Comparison of ENCODE assay signal across 18 cellular contexts in genomic region chr4:625631-626031, GRCh38. TPM values are rescaled to one million over a fixed set of nuclear protein-coding genes. Genes with fewer than 3 reads are reported as not detected.
"Had no signal": no experiment of that assay in that cellular context is flagged by ENCODE, and none has a peak within 500 bp of the region (broad histone marks: within the 10 kb centered on the region; RNA-seq: fewer than 3 reads in every experiment).

No MANE protein-coding gene starts in this region.

- H3K4me1 ChIP-seq: prostate gland had no signal

- H3K27ac Mint-ChIP-seq: activated T-helper 1 cell treated with anti-CD3 and anti-CD28 coated beads, Interleukin-12 subunit alpha, Interleukin-12 subunit beta, Interleukin-2, Interleukin-4 antibody, amounts not matched to agents 30 ng/mL and 10 ng/mL and 1 ng/mL, durations not matched to agents 14 hours and 24 hours and 36 hours; naive thymus-derived CD8-positive, alpha-beta T cell; T-helper 2 cell treated with Interferon-gamma antibody and Interleukin-4, amounts not matched to agents 5 μg/mL and 100 μg/mL, for 36 hours; type B pancreatic cell had no signal

- H3K27ac ChIP-seq: prostate gland, skin epidermis had no signal

- DNase-seq: activated CD4-positive, alpha-beta T cell treated with anti-CD3 and anti-CD28 coated beads, Interleukin-2, amount 50 U/mL, for 1 hour; activated naive CD4-positive, alpha-beta T cell treated with Interleukin-2 at 50 U/mL for 16 hours; anterior cingulate cortex; naive thymus-derived CD8-positive, alpha-beta T cell; occipital lobe; right cardiac atrium; stimulated activated CD4-positive, alpha-beta T cell treated with anti-CD3 and anti-CD28 coated beads, Interleukin-4, amount 100 ng/mL, for 24 hours; stimulated activated naive CD4-positive, alpha-beta T cell; substantia nigra had no signal

- ATAC-seq: naive thymus-derived CD8-positive, alpha-beta T cell; right cardiac atrium had no signal

- H3K4me3 Mint-ChIP-seq: activated T-helper 1 cell treated with anti-CD3 and anti-CD28 coated beads, Interleukin-12 subunit alpha, Interleukin-12 subunit beta, Interleukin-2, Interleukin-4 antibody, amounts not matched to agents 30 ng/mL and 10 ng/mL and 1 ng/mL, durations not matched to agents 14 hours and 24 hours and 36 hours; naive thymus-derived CD8-positive, alpha-beta T cell; T-helper 2 cell treated with Interferon-gamma antibody and Interleukin-4, amounts not matched to agents 5 μg/mL and 100 μg/mL, for 36 hours; type B pancreatic cell had no signal

- H3K9me3 Mint-ChIP-seq: activated T-helper 1 cell treated with anti-CD3 and anti-CD28 coated beads, Interleukin-12 subunit alpha, Interleukin-12 subunit beta, Interleukin-2, Interleukin-4 antibody, amounts not matched to agents 30 ng/mL and 10 ng/mL and 1 ng/mL, durations not matched to agents 14 hours and 24 hours and 36 hours; T-helper 2 cell treated with Interferon-gamma antibody and Interleukin-4, amounts not matched to agents 5 μg/mL and 100 μg/mL, for 36 hours; type B pancreatic cell had no signal

- H3K4me3 ChIP-seq: prostate gland, skin epidermis had no signal

- H3K9me3 ChIP-seq: prostate gland had no signal

- H3K36me3 Mint-ChIP-seq: naive thymus-derived CD8-positive, alpha-beta T cell; type B pancreatic cell had no signal

- H3K36me3 ChIP-seq: prostate gland had no signal

RNA-seq across cellular contexts. Expression of gene TMEM271, which starts 49.5 kb away (rescaled TPM):
- total RNA-seq: activated CD8-positive, alpha-beta memory T cell treated with anti-CD3 and anti-CD28 coated beads for 36 hours; activated T-helper 1 cell treated with anti-CD3 and anti-CD28 coated beads, Interleukin-12 subunit alpha, Interleukin-12 subunit beta, Interleukin-2, Interleukin-4 antibody, amounts not matched to agents 30 ng/mL and 10 ng/mL and 1 ng/mL, durations not matched to agents 14 hours and 24 hours and 36 hours; dermis microvascular lymphatic vessel endothelial cell; esophagus mucosa; mucosa of gallbladder; naive thymus-derived CD8-positive, alpha-beta T cell; right cardiac atrium had no signal
- polyA plus RNA-seq: naive thymus-derived CD8-positive, alpha-beta T cell; right cardiac atrium had no signal
